In genomic region chr14:77139540-77140342, GRCh38 we compare ENCODE assay signal across 8 cellular contexts. TPM values are rescaled to one million over a fixed set of nuclear protein-coding genes. Genes with fewer than 3 reads are reported as not detected.
DNase-seq lines count a peak whose midpoint lies in the region; ATAC-seq and TF ChIP-seq lines count a peak whose summit lies in the region.

No MANE protein-coding gene starts in this region.

- peak overlapping the region; percentile 10 for H3K9ac ChIP-seq in endocrine pancreas (ENCODE audit: control insufficient read depth, insufficient read depth, low read length)

- H3K4me1 ChIP-seq in endocrine pancreas (ENCODE audit: control insufficient read depth, insufficient read depth, low read length) (no peaks in the 10 kb centered on the region), neuron (ENCODE audit: insufficient read depth, low read length) (peaks cover 26% of the 10 kb centered on the region), thyroid gland (peaks cover 0 to 16% of the 10 kb centered on the region in 2 donors)

- H2AFZ ChIP-seq in neuron (ENCODE audit: low read depth, low read length), result peak overlapping the region; percentile 74

- ATAC-seq in activated CD4-positive, CD25-positive, alpha-beta regulatory T cell treated with anti-CD3 and anti-CD28 coated beads, Interleukin-2, amount 50 U/mL, for 24 hours, result peak; percentile 23 to 72
- ATAC-seq in GM21786 (IDR thresholded peaks at IDR 0.05; ENCODE audit: unreplicated experiment), result no peak

- intact Hi-C loops in thyroid gland (cut with DNase I), result loop anchor here (10.0 kb wide), 1 partner anchor 75 kb away; no protein-coding TSS in a partner anchor

- TF ChIP-seq CTCF in thyroid gland (IDR thresholded peaks at IDR 0.05), result peak in 1 of 6 experiments; percentile 34

- H3K27me3 ChIP-seq in endocrine pancreas (ENCODE audit: control insufficient read depth, insufficient read depth, low read length) (no peaks in the 10 kb centered on the region), neuron (ENCODE audit: insufficient read depth, low read length) (peaks cover 3% of the 10 kb centered on the region), thyroid gland (peaks cover 27% of the 10 kb centered on the region)

- H3K9me3 ChIP-seq in endocrine pancreas (ENCODE audit: control insufficient read depth, low read length) (no peaks in the 10 kb centered on the region), neuron (ENCODE audit: low read length) (no peaks in the 10 kb centered on the region), thyroid gland (no peaks in the 10 kb centered on the region)

- peak; percentile 45 to 81 (median 78) for DNase-seq in NCI-H1417 (lab: John Stamatoyannopoulos, UW)
- DNase-seq in NCI-H1417 treated with DMSO at 0.1 percent for 48 hours (lab: John Stamatoyannopoulos, UW), result no peak
- DNase-seq in NCI-H1092 (lab: John Stamatoyannopoulos, UW), result peak; percentile 17
- no peak for DNase-seq in thyroid gland

- WGBS in thyroid gland, 2 donors, result 5% methylated on average over 16 to 29 of the region's 51 CpGs

- H3K36me3 ChIP-seq in endocrine pancreas (ENCODE audit: control insufficient read depth, insufficient read depth, low read length), result no peaks in the 10 kb centered on the region
- H3K36me3 ChIP-seq in neuron (ENCODE audit: insufficient read depth, low read length), result peaks cover 2% of the 10 kb centered on the region
- H3K36me3 ChIP-seq in thyroid gland, result no peaks in the 10 kb centered on the region

- H3K27ac ChIP-seq in thyroid gland, result no peak overlapping the region

- TF ChIP-seq POLR2A in thyroid gland (IDR thresholded peaks at IDR 0.05), result no peak

- H3K4me3 ChIP-seq in endocrine pancreas (ENCODE audit: control insufficient read depth, insufficient read depth, low read length) (peak overlapping the region; percentile 22), neuron (ENCODE audit: low read length) (peak overlapping the region; percentile 57), thyroid gland (replicated peaks in 1 of 3) (no peak overlapping the region)

RNA-seq across cellular contexts. Expression of gene ZDHHC22, which starts 1.9 kb away (rescaled TPM):
- total RNA-seq in thyroid gland, result not detected

RNA-seq across cellular contexts. Expression of gene CIPC, which starts 41.7 kb away (rescaled TPM):
- 10 to 100 TPM; 37.6 to 59.5 (median 44.6) TPM for total RNA-seq in thyroid gland

RNA-seq across cellular contexts. Expression of gene TMEM63C, which starts 41.9 kb away (rescaled TPM):
- total RNA-seq in thyroid gland, result 1 to 10 TPM in 1 of 4 donors, under 1 TPM in 3; 0.13 to 4.1 (median 0.54) TPM

Comparison
In these comparisons a context has a peak if more than half of its experiments do, and no peak if none do; other contexts are left out.
1. DNase-seq: peak in NCI-H1417 (3 of 3) and NCI-H1092 (single experiment); none in NCI-H1417 treated with DMSO at 0.1 percent for 48 hours (single experiment) and thyroid gland (0 of 2).
2. H3K4me3 ChIP-seq: peak in endocrine pancreas (single experiment) and neuron (single experiment); none in thyroid gland (0 of 3).